Comparison of ENCODE assay signal across 8 cellular contexts in the genomic region with DNA sequence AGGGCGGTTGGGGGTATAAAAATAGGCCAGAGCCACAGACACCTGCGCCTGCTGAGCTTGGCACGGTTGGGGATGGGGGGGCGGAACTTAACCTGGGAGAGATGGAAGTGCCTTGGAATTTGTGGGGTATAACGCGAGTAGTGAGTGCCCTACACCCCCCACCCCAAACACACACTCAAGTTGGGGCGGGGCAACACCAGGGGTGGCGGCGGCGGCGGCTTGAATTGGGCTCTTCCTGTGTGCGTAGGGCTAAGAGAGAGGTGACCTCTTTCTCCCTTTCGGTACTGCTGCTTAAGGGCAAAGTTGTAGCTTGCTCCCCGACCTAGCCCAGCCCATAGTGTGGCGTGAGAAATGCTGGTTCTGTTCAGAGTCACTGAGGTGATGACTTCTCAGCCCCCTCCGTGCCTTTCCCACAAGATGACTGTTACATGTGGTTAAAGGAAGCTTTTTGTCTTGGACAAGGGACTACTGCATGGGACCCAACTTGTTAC. TPM values are rescaled to one million over a fixed set of nuclear protein-coding genes. Genes with fewer than 3 reads are reported as not detected.
DNase-seq lines count a peak whose midpoint lies in the region; ATAC-seq, FAIRE-seq and TF ChIP-seq lines count a peak whose summit lies in the region.

No MANE protein-coding gene starts in this region.

- H3K4me1 ChIP-seq in right atrium auricular region: no peaks in the 10 kb centered on the region
- H3K4me1 ChIP-seq in skeletal muscle tissue (ENCODE audit: control insufficient read depth in 3 of 3, insufficient read depth in 3 of 3, low read length in 3 of 3): peaks cover 0 to 6% (median 2%) of the 10 kb centered on the region in 3 donors

- TF ChIP-seq CTCF in right atrium auricular region (IDR thresholded peaks at IDR 0.05): no peak

- H3K4me3 ChIP-seq in right atrium auricular region: peak overlapping the region; percentile 46 to 54
- H3K4me3 ChIP-seq in skeletal muscle tissue (ENCODE audit: low read length in 3 of 3): peak overlapping the region; percentile 60 to 67 (median 65)

- H3K36me3 ChIP-seq in right atrium auricular region (no peaks in the 10 kb centered on the region), skeletal muscle tissue (ENCODE audit: control insufficient read depth in 3 of 3, insufficient read depth in 3 of 3, low read length in 3 of 3) (no peaks in the 10 kb centered on the region)

- peak; percentile 39 for ATAC-seq in GM18873 (IDR thresholded peaks at IDR 0.05; ENCODE audit: low FRiP score, unreplicated experiment)
- peak; percentile 46 for ATAC-seq in HG02884 (IDR thresholded peaks at IDR 0.05; ENCODE audit: unreplicated experiment)

- DNase-seq in RCC 7860 (ENCODE audit: low spot score): peak; percentile 36
- peak; percentile 1 to 39 (median 8) for DNase-seq in activated naive CD4-positive, alpha-beta T cell (lab: John Stamatoyannopoulos, UW)
- no peak for DNase-seq in right atrium auricular region (ENCODE audit: low spot score)
- no peak for DNase-seq in kidney glomerular epithelial cell (lab: John Stamatoyannopoulos, UW)
- no peak for DNase-seq in AG08395 (ENCODE audit: low spot score)

- H3K27ac ChIP-seq in right atrium auricular region (no peak overlapping the region), skeletal muscle tissue (ENCODE audit: low read depth, low read length) (no peak overlapping the region)

- H3K9me3 ChIP-seq in right atrium auricular region: no peaks in the 10 kb centered on the region
- no peaks in the 10 kb centered on the region for H3K9me3 ChIP-seq in skeletal muscle tissue (ENCODE audit: control insufficient read depth in 3 of 3, low read length in 3 of 3)

- H3K27me3 ChIP-seq in right atrium auricular region (no peaks in the 10 kb centered on the region), skeletal muscle tissue (ENCODE audit: control insufficient read depth in 3 of 3, insufficient read depth in 3 of 3, low read length in 3 of 3) (peaks cover 0 to 7% (median 0%) of the 10 kb centered on the region in 3 donors)

- peak overlapping the region in 2 of 3 donors; percentile 20 to 57 for H3K9ac ChIP-seq in skeletal muscle tissue (ENCODE audit: low read depth in 1 of 3, low read length in 3 of 3)

- peak; percentile 73 for FAIRE-seq in RCC 7860 (lab: Jason Lieb, UNC)

RNA-seq across cellular contexts. Expression of gene STK26, which starts 0.8 kb away (rescaled TPM):
- total RNA-seq in right atrium auricular region (1 to 10 TPM; 2.7 to 4.7 TPM), skeletal muscle tissue (24.5 TPM)

Comparison
In these comparisons a context has a peak if more than half of its experiments do, and no peak if none do; other contexts are left out.
1. DNase-seq: peak in RCC 7860 (single experiment) and activated naive CD4-positive, alpha-beta T cell (4 of 4); none in right atrium auricular region (single experiment), kidney glomerular epithelial cell (single experiment) and AG08395 (single experiment).